ENCODE assay signal across 12 cellular contexts in the genomic region with DNA sequence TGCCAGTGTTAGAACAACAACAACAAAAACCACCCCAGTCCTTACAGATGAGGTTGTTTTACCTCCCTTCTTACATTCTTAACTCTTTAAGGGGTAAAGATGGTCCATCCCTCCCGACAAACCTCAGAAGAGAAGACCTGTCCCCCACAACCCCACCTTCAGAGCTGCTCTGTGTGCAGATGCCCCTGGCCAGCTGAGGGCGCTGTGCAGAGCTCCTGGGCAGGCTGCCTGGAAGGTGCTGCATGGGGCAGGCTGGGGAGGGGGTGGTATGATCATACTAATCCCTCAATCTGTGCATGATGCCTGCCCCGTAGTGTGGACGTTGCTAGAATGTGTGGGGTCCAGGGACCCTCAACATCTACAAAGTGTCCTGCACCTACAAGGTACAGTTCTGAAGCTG.
A peak's percentile ranks its signal among the peaks of the same experiment; 100 is the strongest.
DNase-seq lines count a peak whose midpoint lies in the region; ATAC-seq, FAIRE-seq and TF ChIP-seq lines count a peak whose summit lies in the region.
"Had no signal": no experiment of that assay in that cellular context is flagged by ENCODE, and none has a peak within 500 bp of the region (broad histone marks: within the 10 kb centered on the region; RNA-seq: fewer than 3 reads in every experiment).

No MANE protein-coding gene starts in this region.

- H3K27me3 ChIP-seq in DOHH2 (ENCODE audit: control insufficient read depth, low read length) (no peaks in the 10 kb centered on the region), H1 (replicated peaks in 1 of 4; ENCODE audit: control insufficient read depth in 3 of 4, extremely low read depth in 1 of 4, insufficient read depth in 3 of 4, low read length in 3 of 4) (no peaks in the 10 kb centered on the region)
- H3K27me3 ChIP-seq: right atrium auricular region had no signal

- H3K9ac ChIP-seq in H1 (replicated peaks in 1 of 4; ENCODE audit: extremely low read depth in 1 of 4, low read depth in 3 of 4, low read length in 3 of 4), result no peak overlapping the region

- no peak overlapping the region for H4K91ac ChIP-seq in H1 (replicated peaks; ENCODE audit: insufficient read length, low read length)

- no peak for TF ChIP-seq EP300 in H1 (IDR thresholded peaks at IDR 0.05; ENCODE audit: borderline replicate concordance in 1 of 2, low read depth in 2 of 2, low read length in 2 of 2)

- H3K4me3 ChIP-seq in DOHH2 (ENCODE audit: low read length) (no peak overlapping the region), H1 (ENCODE audit: extremely low read depth in 1 of 4, insufficient read depth in 2 of 4, low read depth in 3 of 4, low read length in 4 of 4) (no peak overlapping the region), mucosa of descending colon (no peak overlapping the region)
- H3K4me3 ChIP-seq: right atrium auricular region had no signal

- no peak overlapping the region for H2AFZ ChIP-seq in H1 (ENCODE audit: low read length)

- no peak overlapping the region for H4K5ac ChIP-seq in H1 (ENCODE audit: insufficient read length, low read depth, low read length)

- no peak overlapping the region for H2BK15ac ChIP-seq in H1 (ENCODE audit: low read length)

- WGBS in H1 (ENCODE audit: extremely low coverage in 1 of 2, insufficient coverage in 1 of 2, insufficient read length in 1 of 2, insufficient replicate concordance in 2 of 2, low coverage in 1 of 2, low lambda C conversion rate in 2 of 2, missing lambda C conversion rate in 1 of 2), 2 experiments, result 65% methylated on average over 4 of the region's 4 CpGs; no CpG with 5 or more reads in 1 of the 2 experiments

- H3K18ac ChIP-seq in H1 (ENCODE audit: extremely low read depth, low read length), result no peak overlapping the region

- no peaks in the 10 kb centered on the region for H3K36me3 ChIP-seq in DOHH2 (ENCODE audit: control insufficient read depth, low read length)
- no peaks in the 10 kb centered on the region for H3K36me3 ChIP-seq in H1 (ENCODE audit: control insufficient read depth in 2 of 4, insufficient read depth in 4 of 4, low read length in 3 of 4)
- no peaks in the 10 kb centered on the region for H3K36me3 ChIP-seq in mucosa of descending colon (ENCODE audit: low read depth)
- H3K36me3 ChIP-seq: right atrium auricular region had no signal

- H3K4ac ChIP-seq in H1 (replicated peaks; ENCODE audit: insufficient read length, low read depth, low read length), result no peak overlapping the region

- H2BK5ac ChIP-seq in H1 (ENCODE audit: low read depth, low read length), result no peak overlapping the region

- intact Hi-C loops in mucosa of descending colon (cut with DNase I, micrococcal nuclease), result no loop called here

- TF ChIP-seq POLR2A in H1 (IDR thresholded peaks at IDR 0.05; ENCODE audit: control extremely low read depth in 1 of 2, low read depth in 2 of 2, low read length in 2 of 2), result no peak

- CTCF ChIA-PET in H1 (lab: Charles Lee; ENCODE audit: partially characterized antibody), result interaction anchor here (0.6 to 2.5 kb wide), 36 partner anchors 9 to 684 kb away, joined by 3 to 12 read pairs (median 3); partner anchors contain the start of gene INHBA

- H3K9me2 ChIP-seq in DOHH2 (replicated peaks; ENCODE audit: control insufficient read depth, low read length), result no peaks in the 10 kb centered on the region

- H2BK120ac ChIP-seq in H1 (replicated peaks; ENCODE audit: low read depth, low read length), result no peak overlapping the region

- ATAC-seq in mucosa of descending colon, result peak; percentile 52
- ATAC-seq in HG03280 (IDR thresholded peaks at IDR 0.05; ENCODE audit: unreplicated experiment), result no peak
- no peak for ATAC-seq in omental fat pad (ENCODE audit: low FRiP score)

- FAIRE-seq in H1 (lab: Jason Lieb, UNC), result no peak

- no peaks in the 10 kb centered on the region for H3K79me2 ChIP-seq in DOHH2 (ENCODE audit: control insufficient read depth, low read length)
- H3K79me2 ChIP-seq in H1 (ENCODE audit: control insufficient read depth in 1 of 2, insufficient read depth in 2 of 2, low read length in 2 of 2), result no peaks in the 10 kb centered on the region

- peak; percentile 48 for DNase-seq in NCI-H69 (lab: John Stamatoyannopoulos, UW)
- peak in 1 of 2 experiments; percentile 83 for DNase-seq in H1 (ENCODE audit: low read depth in 1 of 2, low spot score in 2 of 2)
- DNase-seq in mucosa of descending colon, result peak in 2 of 3 donors; percentile 17 to 44
- no peak for DNase-seq in NCI-H2029 (lab: John Stamatoyannopoulos, UW)
- no peak for DNase-seq in C1 segment of cervical spinal cord (lab: John Stamatoyannopoulos, UW)
- DNase-seq in omental fat pad (ENCODE audit: low spot score), result no peak
- DNase-seq: activated CD4-positive, alpha-beta T cell treated with anti-CD3 and anti-CD28 coated beads, Interleukin-2, amount 10 ng/mL, durations not matched to agents 24 days and 14 days; GOT3; NCI-H524 treated with DMSO at 0.1 percent for 48 hours had no signal

- H3K23ac ChIP-seq in H1 (ENCODE audit: insufficient read length), result no peak overlapping the region

- no peaks in the 10 kb centered on the region for H3F3A ChIP-seq in DOHH2 (ENCODE audit: control insufficient read depth, insufficient read depth)

- no peak overlapping the region for H2BK12ac ChIP-seq in H1 (ENCODE audit: low read depth, low read length)

- no peak overlapping the region for H3K27ac ChIP-seq in DOHH2 (ENCODE audit: low read depth, low read length)
- H3K27ac ChIP-seq in H1 (ENCODE audit: low read depth, low read length), result no peak overlapping the region
- H3K27ac ChIP-seq: right atrium auricular region had no signal

- H3K79me1 ChIP-seq in H1 (ENCODE audit: low read depth, low read length), result no peaks in the 10 kb centered on the region

- no peak overlapping the region for H3K56ac ChIP-seq in H1 (replicated peaks; ENCODE audit: insufficient read length, low read depth, low read length)

- POLR2A ChIA-PET in H1 (lab: Charles Lee; ENCODE audit: partially characterized antibody), result interaction anchor here (0.5 kb wide), 1 partner anchor 261 kb away, joined by 4 read pairs; no protein-coding TSS in a partner anchor

- H3K9me3 ChIP-seq in DOHH2 (ENCODE audit: control insufficient read depth, insufficient read depth, low read length) (peaks cover 3% of the 10 kb centered on the region; the same call in 1 of the 2 replicates), H1 (ENCODE audit: insufficient read depth in 2 of 2, low read depth in 1 of 2, low read length in 1 of 2) (no peaks in the 10 kb centered on the region), mucosa of descending colon (no peaks in the 10 kb centered on the region)
- H3K9me3 ChIP-seq: right atrium auricular region had no signal

- TF ChIP-seq RAD21 in H1 (IDR thresholded peaks at IDR 0.05 in 1 of 2, conservative IDR thresholded peaks at IDR 0.05 in 1 of 2; ENCODE audit: low read depth in 2 of 2, low read length in 2 of 2), result peak; percentile 73 to 80

- H3K4me1 ChIP-seq in DOHH2 (ENCODE audit: control insufficient read depth, low read length) (no peaks in the 10 kb centered on the region), H1 (replicated peaks in 1 of 4; ENCODE audit: control insufficient read depth in 3 of 4, insufficient read depth in 4 of 4, low read length in 3 of 4) (peaks cover 0 to 5% (median 4%) of the 10 kb centered on the region in 4 experiments; a peak in 3 of 7 replicates), mucosa of descending colon (ENCODE audit: low read depth) (peaks cover 8% of the 10 kb centered on the region)
- H3K4me1 ChIP-seq: right atrium auricular region had no signal

- TF ChIP-seq CTCF in DOHH2 (IDR thresholded peaks at IDR 0.05; ENCODE audit: low read depth, low read length, poor library complexity, severe bottlenecking) (peak; percentile 37), H1 (IDR thresholded peaks at IDR 0.05; ENCODE audit: control extremely low read depth in 1 of 3, insufficient read depth in 1 of 3, low read depth in 1 of 3, low read length in 3 of 3) (peak; percentile 80 to 92 (median 83)), mucosa of descending colon (IDR thresholded peaks at IDR 0.05) (no peak), omental fat pad (IDR thresholded peaks at IDR 0.05) (no peak)

- H4K20me1 ChIP-seq in DOHH2 (ENCODE audit: control insufficient read depth, insufficient read depth, low read depth, low read length), result no peaks in the 10 kb centered on the region
- H4K20me1 ChIP-seq in H1 (replicated peaks in 1 of 2; ENCODE audit: control insufficient read depth in 1 of 2, insufficient read depth in 2 of 2, low read length in 2 of 2), result no peaks in the 10 kb centered on the region

- no peaks in the 10 kb centered on the region for H3K23me2 ChIP-seq in H1 (ENCODE audit: low read depth, low read length)

- H3K4me2 ChIP-seq in DOHH2 (ENCODE audit: low read length) (no peak overlapping the region), H1 (ENCODE audit: insufficient read depth in 1 of 2, low read depth in 2 of 2, low read length in 2 of 2) (no peak overlapping the region)

- no peak overlapping the region for H3K14ac ChIP-seq in H1 (ENCODE audit: insufficient read length)

- H2AK5ac ChIP-seq in H1 (ENCODE audit: low read depth, low read length), result no peak overlapping the region

- no peak overlapping the region for H4K8ac ChIP-seq in H1 (ENCODE audit: extremely low read depth, insufficient read depth, low read length)

- H2BK20ac ChIP-seq in H1 (ENCODE audit: low read length), result no peak overlapping the region

TF ChIP-seq in H1, 55 proteins besides CTCF, POLR2A, EP300 and RAD21:
- TF ChIP-seq, protein P1, sequence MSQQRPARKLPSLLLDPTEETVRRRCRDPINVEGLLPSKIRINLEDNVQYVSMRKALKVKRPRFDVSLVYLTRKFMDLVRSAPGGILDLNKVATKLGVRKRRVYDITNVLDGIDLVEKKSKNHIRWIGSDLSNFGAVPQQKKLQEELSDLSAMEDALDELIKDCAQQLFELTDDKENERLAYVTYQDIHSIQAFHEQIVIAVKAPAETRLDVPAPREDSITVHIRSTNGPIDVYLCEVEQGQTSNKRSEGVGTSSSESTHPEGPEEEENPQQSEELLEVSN (IDR thresholded peaks at IDR 0.05), result no peak
- no peak for TF ChIP-seq TCF12 (IDR thresholded peaks at IDR 0.05; ENCODE audit: low read depth, low read length)
- no peak for TF ChIP-seq MAFK (IDR thresholded peaks at IDR 0.05; ENCODE audit: low read depth, low read length)
- TF ChIP-seq SUZ12 (IDR thresholded peaks at IDR 0.05; ENCODE audit: low read length), result no peak
- no peak for TF ChIP-seq EGR1 (IDR thresholded peaks at IDR 0.05; ENCODE audit: borderline replicate concordance, low read depth, low read length)
- no peak for TF ChIP-seq TAF7 (optimal IDR thresholded peaks at IDR 0.05; ENCODE audit: borderline replicate concordance, low read depth, low read length)
- TF ChIP-seq POLR2AphosphoS5 (IDR thresholded peaks at IDR 0.05; ENCODE audit: low read depth, low read length), result no peak
- no peak for TF ChIP-seq BACH1 (IDR thresholded peaks at IDR 0.05; ENCODE audit: low read length)
- TF ChIP-seq TEAD4 (IDR thresholded peaks at IDR 0.05; ENCODE audit: low read depth, low read length), result no peak
- TF ChIP-seq CHD2 (IDR thresholded peaks at IDR 0.05; ENCODE audit: low read length), result no peak
- TF ChIP-seq MAX (IDR thresholded peaks at IDR 0.05), result no peak

Comparison
In these comparisons a context has a peak if more than half of its experiments do, and no peak if none do; other contexts are left out.
1. CTCF ChIP-seq: peak in DOHH2 (single experiment) and H1 (3 of 3); none in mucosa of descending colon (single experiment) and omental fat pad (0 of 3).
2. DNase-seq: peak in NCI-H69 (single experiment) and mucosa of descending colon (2 of 3); none in NCI-H2029 (single experiment), C1 segment of cervical spinal cord (0 of 14) and omental fat pad (single experiment).